In genomic region chr20:51451484-51451883, GRCh38 we compare ENCODE assay signal across 18 cellular contexts.
DNase-seq lines count a peak whose midpoint lies in the region; ATAC-seq, FAIRE-seq and TF ChIP-seq lines count a peak whose summit lies in the region.
"Had no signal": no experiment of that assay in that cellular context is flagged by ENCODE, and none has a peak within 500 bp of the region (broad histone marks: within the 10 kb centered on the region; RNA-seq: fewer than 3 reads in every experiment).

No MANE protein-coding gene starts in this region.

- CTCF ChIA-PET in HEK293 (lab: Yijun Ruan, JAX) = interaction anchor here (0.7 to 1.9 kb wide), 3 partner anchors 70 to 464 kb away, joined by 3 to 6 read pairs (median 4); no protein-coding TSS in a partner anchor

- H3K14ac ChIP-seq in mesenchymal stem cell (ENCODE audit: low read length in 2 of 2) = no peak overlapping the region

- no peak overlapping the region for H2BK15ac ChIP-seq in mesenchymal stem cell (ENCODE audit: low read depth, poor library complexity, severe bottlenecking)

- H3K27ac Mint-ChIP-seq in T-helper 17 cell = peak overlapping the region; percentile 14

- H2BK120ac ChIP-seq in mesenchymal stem cell (ENCODE audit: low read depth, low read length) = no peak overlapping the region

- no peaks in the 10 kb centered on the region for H3K79me1 ChIP-seq in mesenchymal stem cell (replicated peaks; ENCODE audit: low read length, poor library complexity, severe bottlenecking)

- H4K8ac ChIP-seq in mesenchymal stem cell (ENCODE audit: low read length) = no peak overlapping the region

- H3K9me3 ChIP-seq in HEK293 (ENCODE audit: control insufficient read depth, insufficient read depth, low read depth, low read length) (no peaks in the 10 kb centered on the region), T-helper 17 cell (ENCODE audit: control insufficient read depth, low read length, poor library complexity, severe bottlenecking) (no peaks in the 10 kb centered on the region), mesenchymal stem cell (ENCODE audit: control insufficient read depth, low read length) (peaks cover 3% of the 10 kb centered on the region), BE2C (no peaks in the 10 kb centered on the region), MG63 (peaks cover 2% of the 10 kb centered on the region; the same call in 1 of the 2 replicates)

- no peak overlapping the region for H2AK5ac ChIP-seq in mesenchymal stem cell (ENCODE audit: low read length, severe bottlenecking)

- peaks cover 30% of the 10 kb centered on the region for H3K4me1 Mint-ChIP-seq in T-helper 17 cell

- WGBS in mesenchymal stem cell = 97% methylated on average over 10 of the region's 12 CpGs

- ATAC-seq in T-helper 17 cell = no peak

- H3K27me3 ChIP-seq in mesenchymal stem cell (ENCODE audit: control insufficient read depth in 1 of 2, insufficient read depth in 1 of 2, low read length in 2 of 2) = peaks cover 0 to 3% of the 10 kb centered on the region in 2 experiments
- H3K27me3 ChIP-seq in BE2C = no peaks in the 10 kb centered on the region
- H3K27me3 ChIP-seq in MG63 = no peaks in the 10 kb centered on the region

- no peaks in the 10 kb centered on the region for H3K27me3 Mint-ChIP-seq in T-helper 17 cell

- H3K4me3 Mint-ChIP-seq in T-helper 17 cell = no peak overlapping the region
- H3K4me3 Mint-ChIP-seq: CD14-positive monocyte had no signal

- H3K36me3 Mint-ChIP-seq in T-helper 17 cell (ENCODE audit: low read depth) = peaks cover 21% of the 10 kb centered on the region
- H3K36me3 Mint-ChIP-seq: CD14-positive monocyte had no signal

- peak overlapping the region in 1 of 2 experiments; percentile 36 for H3K4ac ChIP-seq in mesenchymal stem cell (ENCODE audit: low read depth in 1 of 2, low read length in 2 of 2)

- H3K9ac ChIP-seq in mesenchymal stem cell (ENCODE audit: low read length) = no peak overlapping the region

- no peak overlapping the region for H3K4me3 ChIP-seq in HEK293 (ENCODE audit: low read depth, low read length)
- no peak overlapping the region for H3K4me3 ChIP-seq in mesenchymal stem cell (ENCODE audit: insufficient read depth in 1 of 2, low read depth in 1 of 2, low read length in 2 of 2)
- H3K4me3 ChIP-seq in BE2C (ENCODE audit: low read depth, low read length) = no peak overlapping the region
- H3K4me3 ChIP-seq in MG63 = no peak overlapping the region

- no peak overlapping the region for H2AFZ ChIP-seq in mesenchymal stem cell (ENCODE audit: low read depth, low read length)

- DNase-seq in activated effector memory CD4-positive, alpha-beta T cell treated with anti-CD3 and anti-CD28 coated beads, Interleukin-2, amount 50 U/mL, for 16 hours = peak; percentile 9
- no peak for DNase-seq in activated effector memory CD4-positive, alpha-beta T cell treated with Interleukin-2 at 50 U/mL for 16 hours
- DNase-seq in T-helper 17 cell (no peak), mesenchymal stem cell (no peak), BE2C (no peak), MG63 (no peak), HTR-8/SVneo (ENCODE audit: insufficient read length, low spot score) (no peak)
- DNase-seq: COR-L47, GF-D8, GOT3, NCI-H1436 treated with DMSO at 0.1 percent for 48 hours, NCI-H2029 treated with DMSO at 0.1 percent for 48 hours, NCI-H2171 treated with DMSO at 0.1 percent for 48 hours, NCI-H446 treated with DMSO at 0.1 percent for 48 hours, NCI-H748 treated with DMSO at 0.1 percent for 48 hours had no signal

- H3K27ac ChIP-seq in HEK293 (ENCODE audit: extremely low read depth, low read depth, low read length) (no peak overlapping the region), mesenchymal stem cell (ENCODE audit: low read length, poor library complexity, severe bottlenecking) (no peak overlapping the region)

- H2BK12ac ChIP-seq in mesenchymal stem cell (ENCODE audit: low read length in 2 of 2) = no peak overlapping the region

- no peak overlapping the region for H3K18ac ChIP-seq in mesenchymal stem cell (ENCODE audit: low read depth in 1 of 2, low read length in 2 of 2)

- H4K91ac ChIP-seq in mesenchymal stem cell (ENCODE audit: low read length) = peak overlapping the region; percentile 56

- no peak overlapping the region for H3K23ac ChIP-seq in mesenchymal stem cell (ENCODE audit: low read length in 2 of 2)

- H3K36me3 ChIP-seq in HEK293 (ENCODE audit: control insufficient read depth in 2 of 2, insufficient read depth in 1 of 2, low read length in 2 of 2) = no peaks in the 10 kb centered on the region
- no peaks in the 10 kb centered on the region for H3K36me3 ChIP-seq in mesenchymal stem cell (ENCODE audit: control insufficient read depth in 1 of 2, insufficient read depth in 2 of 2, low read depth in 1 of 2, low read length in 2 of 2)
- no peaks in the 10 kb centered on the region for H3K36me3 ChIP-seq in BE2C
- H3K36me3 ChIP-seq in MG63 = no peaks in the 10 kb centered on the region

- H3K4me1 ChIP-seq in HEK293 (ENCODE audit: control insufficient read depth, insufficient read depth, low read length) (peaks cover 5% of the 10 kb centered on the region; the same call in 1 of the 2 replicates), mesenchymal stem cell (ENCODE audit: control insufficient read depth, insufficient read depth, low read depth, low read length) (peaks cover 16% of the 10 kb centered on the region), BE2C (0 out of 2 replicates have a peak, but pooled peaks cover 2% of the 10 kb centered on the region)

- no peak overlapping the region for H3K4me2 ChIP-seq in mesenchymal stem cell (ENCODE audit: low read length, poor library complexity, severe bottlenecking)

- no peak overlapping the region for H2BK5ac ChIP-seq in mesenchymal stem cell (ENCODE audit: low read depth, low read length, poor library complexity, severe bottlenecking)

- no peak for TF ChIP-seq CTCF in HEK293 (tag by site-specific recombination; IDR thresholded peaks at IDR 0.05)
- TF ChIP-seq CTCF in BE2C (IDR thresholded peaks at IDR 0.05; ENCODE audit: low read depth, low read length) = no peak

- POLR2A ChIA-PET in HEK293 (lab: Yijun Ruan, JAX) = no interaction called here

- FAIRE-seq in HTR-8/SVneo (lab: Jason Lieb, UNC) = no peak
- FAIRE-seq: GM12892 had no signal

TF ChIP-seq in HEK293, 187 proteins besides CTCF, POLR2A, EP300 and RAD21:
- TF ChIP-seq ZNF610 (tag by site-specific recombination; IDR thresholded peaks at IDR 0.05; ENCODE audit: borderline replicate concordance) = peak; percentile 82; the same call in 1 of the 2 replicates
- TF ChIP-seq ZNF335 (tag by site-specific recombination; conservative IDR thresholded peaks at IDR 0.05) = no peak
TF ChIP-seq in HEK293: peak in this region for 1.
